ENCODE assay signal across 35 cellular contexts in genomic region chr3:102974333-102974732, GRCh38.
DNase-seq lines count a peak whose midpoint lies in the region; ATAC-seq and TF ChIP-seq lines count a peak whose summit lies in the region.
"Had no signal": no experiment of that assay in that cellular context is flagged by ENCODE, and none has a peak within 500 bp of the region (broad histone marks: within the 10 kb centered on the region; RNA-seq: fewer than 3 reads in every experiment).

No MANE protein-coding gene starts in this region.

- H2AFZ ChIP-seq in neural cell (ENCODE audit: low read depth, low read length): no peak overlapping the region
- H2AFZ ChIP-seq in smooth muscle cell (ENCODE audit: low read depth): peak overlapping the region; percentile 54
- H2AFZ ChIP-seq in SK-N-SH (ENCODE audit: low read depth): no peak overlapping the region

- H3K9me3 Mint-ChIP-seq in activated T-cell treated with anti-CD3 and anti-CD28 coated beads, Interleukin-2, amount 50 U/mL, for 72 hours: peaks cover 6% of the 10 kb centered on the region in 2 donors
- H3K9me3 Mint-ChIP-seq: CD8-positive, alpha-beta T cell had no signal

- no peaks in the 10 kb centered on the region for H3K9me3 ChIP-seq in neural cell (ENCODE audit: low read length)
- H3K9me3 ChIP-seq in smooth muscle cell (replicated peaks; ENCODE audit: low read depth): no peaks in the 10 kb centered on the region
- H3K9me3 ChIP-seq in SK-N-SH: no peaks in the 10 kb centered on the region
- H3K9me3 ChIP-seq: A549; BE2C; BLaER1; BLaER1 treated with 17β-estradiol and CSF1 and Interleukin-3, amounts not matched to agents 10 nM and 100 nM; Caco-2 had no signal

- WGBS in smooth muscle cell (ENCODE audit: low lambda C conversion rate): 79% methylated on average over 2 of the region's 2 CpGs
- 59% methylated on average over 2 of the region's 2 CpGs for WGBS in SK-N-SH (ENCODE audit: low lambda C conversion rate)

- TF ChIP-seq RAD21 in neural cell (conservative IDR thresholded peaks at IDR 0.05) (no peak), SK-N-SH (IDR thresholded peaks at IDR 0.05; ENCODE audit: low read length) (no peak)

- no peaks in the 10 kb centered on the region for H3K36me3 ChIP-seq in neural cell (ENCODE audit: insufficient read depth, low read length)
- no peaks in the 10 kb centered on the region for H3K36me3 ChIP-seq in smooth muscle cell (ENCODE audit: low read depth)
- H3K36me3 ChIP-seq in SK-N-SH (replicated peaks in 1 of 2; ENCODE audit: control insufficient read depth in 1 of 2, insufficient read depth in 2 of 2, low read length in 1 of 2): no peaks in the 10 kb centered on the region
- H3K36me3 ChIP-seq: BE2C; BLaER1; BLaER1 treated with 17β-estradiol and CSF1 and Interleukin-3, amounts not matched to agents 10 nM and 100 nM had no signal

- no peaks in the 10 kb centered on the region for H3K27me3 ChIP-seq in neural cell (ENCODE audit: insufficient read depth, low read depth, low read length)
- no peaks in the 10 kb centered on the region for H3K27me3 ChIP-seq in smooth muscle cell (ENCODE audit: low read depth)
- 0 out of 2 replicates have a peak, but pooled peaks cover 5% of the 10 kb centered on the region for H3K27me3 ChIP-seq in SK-N-SH (ENCODE audit: insufficient read depth)
- H3K27me3 ChIP-seq: BE2C; BLaER1; BLaER1 treated with 17β-estradiol and CSF1 and Interleukin-3, amounts not matched to agents 10 nM and 100 nM had no signal

- peak overlapping the region; percentile 23 for H3K4me3 ChIP-seq in neural cell (ENCODE audit: low read length)
- H3K4me3 ChIP-seq in smooth muscle cell: no peak overlapping the region
- no peak overlapping the region for H3K4me3 ChIP-seq in SK-N-SH (ENCODE audit: low read depth in 2 of 2, low read length in 1 of 2)
- H3K4me3 ChIP-seq: A549; BLaER1; BLaER1 treated with 17β-estradiol and CSF1 and Interleukin-3, amounts not matched to agents 10 nM and 100 nM had no signal

- TF ChIP-seq EP300 in neural cell (conservative IDR thresholded peaks at IDR 0.05; ENCODE audit: poor library complexity, severe bottlenecking) (peak; percentile 79), SK-N-SH (IDR thresholded peaks at IDR 0.05; ENCODE audit: borderline replicate concordance in 1 of 2, low read depth in 1 of 2, low read length in 1 of 2) (no peak)

- H3K27ac ChIP-seq in neural cell (ENCODE audit: low read length): peak overlapping the region; percentile 51
- H3K27ac ChIP-seq in smooth muscle cell (ENCODE audit: low read depth): no peak overlapping the region
- no peak overlapping the region for H3K27ac ChIP-seq in SK-N-SH (ENCODE audit: low read depth in 2 of 2, low read length in 1 of 2)
- H3K27ac ChIP-seq: 22Rv1; A549; BLaER1; BLaER1 treated with 17β-estradiol and CSF1 and Interleukin-3, amounts not matched to agents 10 nM and 100 nM; C4-2B had no signal

- ATAC-seq in activated T-cell treated with anti-CD3 and anti-CD28 coated beads, Interleukin-2, amount 50 U/mL, for 72 hours (replicated peaks in 1 of 2): no peak
- ATAC-seq: A549; CD8-positive, alpha-beta T cell had no signal

- H3K9ac ChIP-seq in neural cell (ENCODE audit: low read length): no peak overlapping the region
- no peak overlapping the region for H3K9ac ChIP-seq in smooth muscle cell (ENCODE audit: low read depth)
- H3K9ac ChIP-seq in SK-N-SH: no peak overlapping the region
- H3K9ac ChIP-seq: BLaER1; BLaER1 treated with 17β-estradiol and CSF1 and Interleukin-3, amounts not matched to agents 10 nM and 100 nM had no signal

- H3K4me2 ChIP-seq in neural cell (ENCODE audit: low read length): peak overlapping the region; percentile 17
- no peak overlapping the region for H3K4me2 ChIP-seq in smooth muscle cell
- no peak overlapping the region for H3K4me2 ChIP-seq in SK-N-SH
- H3K4me2 ChIP-seq: A549; BLaER1; BLaER1 treated with 17β-estradiol and CSF1 and Interleukin-3, amounts not matched to agents 10 nM and 100 nM had no signal

- POLR2A ChIA-PET in SK-N-SH (lab: Yijun Ruan, JAX): no interaction called here

- H3K9me2 ChIP-seq in neural cell (ENCODE audit: insufficient read depth, low read length) (no peaks in the 10 kb centered on the region), SK-N-SH (no peaks in the 10 kb centered on the region; the same call in 1 of the 2 replicates)

- H3K27me3 Mint-ChIP-seq in activated T-cell treated with anti-CD3 and anti-CD28 coated beads, Interleukin-2, amount 50 U/mL, for 72 hours (ENCODE audit: low read depth): no peaks in the 10 kb centered on the region
- H3K27me3 Mint-ChIP-seq: B cell; CD4-positive, alpha-beta memory T cell; CD4-positive, alpha-beta T cell; CD4-positive, CD25-positive, alpha-beta regulatory T cell; CD8-positive, alpha-beta memory T cell had no signal

- H3K36me3 Mint-ChIP-seq in activated T-cell treated with anti-CD3 and anti-CD28 coated beads, Interleukin-2, amount 50 U/mL, for 72 hours (ENCODE audit: insufficient read depth in 2 of 2): no peaks in the 10 kb centered on the region
- H3K36me3 Mint-ChIP-seq: CD14-positive monocyte; CD4-positive, alpha-beta memory T cell; CD4-positive, CD25-positive, alpha-beta regulatory T cell; CD8-positive, alpha-beta memory T cell; CD8-positive, alpha-beta T cell had no signal

- H3K4me1 ChIP-seq in smooth muscle cell (ENCODE audit: low read depth) (no peaks in the 10 kb centered on the region), SK-N-SH (ENCODE audit: control insufficient read depth in 1 of 2, insufficient read depth in 2 of 2, low read depth in 1 of 2, low read length in 1 of 2) (peaks cover 6 to 11% of the 10 kb centered on the region in 2 experiments; a peak in 2 of 4 replicates)
- H3K4me1 ChIP-seq: BLaER1; BLaER1 treated with 17β-estradiol and CSF1 and Interleukin-3, amounts not matched to agents 10 nM and 100 nM; Caco-2 had no signal

- peak overlapping the region; percentile 49 for H3K27ac Mint-ChIP-seq in activated T-cell treated with anti-CD3 and anti-CD28 coated beads, Interleukin-2, amount 50 U/mL, for 72 hours
- H3K27ac Mint-ChIP-seq: B cell; CD14-positive monocyte; CD4-positive, alpha-beta memory T cell; CD4-positive, alpha-beta T cell; CD4-positive, CD25-positive, alpha-beta regulatory T cell; CD8-positive, alpha-beta memory T cell; CD8-positive, alpha-beta T cell had no signal

- peak; percentile 6 for DNase-seq in NCI-H1105 treated with DMSO at 0.1 percent for 48 hours (lab: John Stamatoyannopoulos, UW)
- no peak for DNase-seq in NCI-H1105 (lab: John Stamatoyannopoulos, UW)
- DNase-seq in activated T-cell treated with anti-CD3 and anti-CD28 coated beads, Interleukin-2, amount 50 U/mL, for 72 hours: no peak
- DNase-seq in activated T-cell treated with anti-CD3 and anti-CD28 coated beads, Interleukin-2, amount 50 U/mL, for 48 hours: no peak
- no peak for DNase-seq in smooth muscle cell (lab: John Stamatoyannopoulos, UW; ENCODE audit: unreplicated experiment)
- no peak for DNase-seq in SK-N-SH
- DNase-seq in NCI-H526 treated with DMSO at 0.1 percent for 48 hours (lab: John Stamatoyannopoulos, UW): no peak
- DNase-seq: 8988T; ACHN; AML-193; BE2C; C1 segment of cervical spinal cord; Caco-2; Calu3; CD4-positive, alpha-beta memory T cell; CD4-positive, alpha-beta T cell; CD4-positive, CD25-positive, alpha-beta regulatory T cell; CD8-positive, alpha-beta memory T cell; CD8-positive, alpha-beta T cell; COR-L47; DMS 273 treated with DMSO at 0.1 percent for 48 hours; DMS153; DMS53; DMS79; DMS79 treated with DMSO at 0.1 percent for 48 hours; DND-41; EL had no signal

- CTCF ChIA-PET in SK-N-SH (lab: Yijun Ruan, JAX): interaction anchor here (1.7 kb wide), 1 partner anchor 10 kb away, joined by 4 read pairs; no protein-coding TSS in a partner anchor

- H3K79me2 ChIP-seq in neural cell (replicated peaks; ENCODE audit: insufficient read depth, low read length): no peaks in the 10 kb centered on the region
- no peaks in the 10 kb centered on the region for H3K79me2 ChIP-seq in smooth muscle cell (ENCODE audit: low read depth)
- H3K79me2 ChIP-seq in SK-N-SH (ENCODE audit: insufficient read depth): no peaks in the 10 kb centered on the region

- H3K4me1 Mint-ChIP-seq in activated T-cell treated with anti-CD3 and anti-CD28 coated beads, Interleukin-2, amount 50 U/mL, for 72 hours (ENCODE audit: low read depth): no peaks in the 10 kb centered on the region
- H3K4me1 Mint-ChIP-seq: B cell; CD14-positive monocyte; CD4-positive, alpha-beta memory T cell; CD4-positive, CD25-positive, alpha-beta regulatory T cell; CD8-positive, alpha-beta memory T cell had no signal

- H3K4me3 Mint-ChIP-seq in activated T-cell treated with anti-CD3 and anti-CD28 coated beads, Interleukin-2, amount 50 U/mL, for 72 hours: no peak overlapping the region
- H3K4me3 Mint-ChIP-seq: B cell; CD14-positive monocyte; CD4-positive, alpha-beta memory T cell; CD4-positive, alpha-beta T cell; CD4-positive, CD25-positive, alpha-beta regulatory T cell; CD8-positive, alpha-beta memory T cell; CD8-positive, alpha-beta T cell had no signal

- H4K20me1 ChIP-seq in neural cell (ENCODE audit: insufficient read depth): no peaks in the 10 kb centered on the region
- H4K20me1 ChIP-seq in smooth muscle cell (ENCODE audit: low read depth): no peaks in the 10 kb centered on the region
- 0 out of 2 replicates have a peak, but pooled peaks cover under 1% of the 10 kb centered on the region for H4K20me1 ChIP-seq in SK-N-SH (ENCODE audit: insufficient read depth)
- H4K20me1 ChIP-seq: BLaER1; BLaER1 treated with 17β-estradiol and CSF1 and Interleukin-3, amounts not matched to agents 10 nM and 100 nM had no signal

- H3F3A ChIP-seq in neural cell (ENCODE audit: insufficient read depth, low read length, poor library complexity, severe bottlenecking) (no peaks in the 10 kb centered on the region), smooth muscle cell (ENCODE audit: low read depth) (no peaks in the 10 kb centered on the region), SK-N-SH (replicated peaks; ENCODE audit: insufficient read depth) (peaks cover 5% of the 10 kb centered on the region)

- no peak for TF ChIP-seq CTCF in neural cell (IDR thresholded peaks at IDR 0.05; ENCODE audit: poor library complexity, severe bottlenecking)
- no peak for TF ChIP-seq CTCF in smooth muscle cell (IDR thresholded peaks at IDR 0.05; ENCODE audit: borderline replicate concordance, insufficient read depth, poor library complexity, severe bottlenecking)
- no peak for TF ChIP-seq CTCF in SK-N-SH (IDR thresholded peaks at IDR 0.05)

TF ChIP-seq in neural cell, 6 proteins besides CTCF, POLR2A, EP300 and RAD21:
- TF ChIP-seq TAF1 (IDR thresholded peaks at IDR 0.05; ENCODE audit: low read depth) (no peak), POLR2AphosphoS5 (IDR thresholded peaks at IDR 0.05) (peak; percentile 66)

TF ChIP-seq in SK-N-SH, 30 proteins besides CTCF, POLR2A, EP300 and RAD21 (continues in another document):
- TF ChIP-seq TEAD4 (IDR thresholded peaks at IDR 0.05; ENCODE audit: borderline replicate concordance, insufficient read depth) (no peak), GABPA (IDR thresholded peaks at IDR 0.05; ENCODE audit: low read depth) (no peak), FOXJ3 (CRISPR knock-in tag; IDR thresholded peaks at IDR 0.05) (no peak), MXI1 (IDR thresholded peaks at IDR 0.05; ENCODE audit: low read depth, low read length) (no peak), SIN3A (IDR thresholded peaks at IDR 0.05; ENCODE audit: borderline replicate concordance, low read depth, low read length) (no peak), CHD2 (IDR thresholded peaks at IDR 0.05; ENCODE audit: low read length, partially characterized antibody) (no peak)
